Comparison of ENCODE assay signal across 11 cellular contexts in genomic region chr3:172557515-172558220, GRCh38. TPM values are rescaled to one million over a fixed set of nuclear protein-coding genes. Genes with fewer than 3 reads are reported as not detected.
DNase-seq lines count a peak whose midpoint lies in the region; ATAC-seq and TF ChIP-seq lines count a peak whose summit lies in the region.
"Had no signal": no experiment of that assay in that cellular context is flagged by ENCODE, and none has a peak within 500 bp of the region (broad histone marks: within the 10 kb centered on the region; RNA-seq: fewer than 3 reads in every experiment).

No MANE protein-coding gene starts in this region.

- ATAC-seq in omental fat pad (ENCODE audit: low FRiP score) (peak; percentile 67), T-cell (replicated peaks in 1 of 4) (no peak), HG02763 (IDR thresholded peaks at IDR 0.05; ENCODE audit: unreplicated experiment) (no peak)

- TF ChIP-seq CTCF in AG10803 (conservative IDR thresholded peaks at IDR 0.05; ENCODE audit: low read length) (no peak), esophagus squamous epithelium (IDR thresholded peaks at IDR 0.05) (no peak), omental fat pad (IDR thresholded peaks at IDR 0.05) (no peak), hepatocyte (IDR thresholded peaks at IDR 0.05; ENCODE audit: poor library complexity) (no peak), GM10266 (IDR thresholded peaks at IDR 0.05; ENCODE audit: control insufficient read depth, insufficient read depth, low read depth, missing control alignments) (no peak)

- intact Hi-C loops in esophagus squamous epithelium (cut with DNase I), result no loop called here

- CTCF ChIA-PET in T-cell (lab: Charles Lee), result interaction anchor here in 1 of 2 donors (0.6 kb wide), 1 partner anchor 31 kb away, joined by 3 read pairs; no protein-coding TSS in a partner anchor

- no peak for TF ChIP-seq POLR2A in esophagus squamous epithelium (IDR thresholded peaks at IDR 0.05)

- H3K9me3 ChIP-seq in esophagus squamous epithelium (no peaks in the 10 kb centered on the region), hepatocyte (ENCODE audit: low read depth) (no peaks in the 10 kb centered on the region)

- H3K9me3 Mint-ChIP-seq in T-cell, result no peaks in the 10 kb centered on the region
- H3K9me3 Mint-ChIP-seq: dendritic cell treated with granulocyte-macrophage colony-stimulating factor and Interleukin-4, amounts not matched to agents 40 ng/mL and 50 ng/mL, for 4 days; IgD-negative memory B cell had no signal

- H3K4me3 ChIP-seq in AG10803 (ENCODE audit: low read length) (no peak overlapping the region), esophagus squamous epithelium (no peak overlapping the region), hepatocyte (no peak overlapping the region)

- H3K4me2 ChIP-seq in hepatocyte, result no peak overlapping the region

- H3K27me3 ChIP-seq in esophagus squamous epithelium, result no peaks in the 10 kb centered on the region
- H3K27me3 ChIP-seq in hepatocyte, result no peaks in the 10 kb centered on the region

- peaks cover 12 to 19% (median 15%) of the 10 kb centered on the region in 3 donors for H3K4me1 Mint-ChIP-seq in T-cell

- no peaks in the 10 kb centered on the region for H3K9me2 ChIP-seq in hepatocyte (replicated peaks; ENCODE audit: insufficient read depth)

- no peak overlapping the region for H3K4me3 Mint-ChIP-seq in T-cell
- H3K4me3 Mint-ChIP-seq: dendritic cell treated with granulocyte-macrophage colony-stimulating factor and Interleukin-4, amounts not matched to agents 40 ng/mL and 50 ng/mL, for 4 days; IgD-negative memory B cell had no signal

- no peaks in the 10 kb centered on the region for H3K79me2 ChIP-seq in hepatocyte

- 19 to 42% methylated on average over 3 of the region's 3 CpGs for WGBS in esophagus squamous epithelium, 2 donors
- WGBS in hepatocyte (ENCODE audit: low lambda C conversion rate, missing lambda C conversion rate), result 87% methylated on average over 3 of the region's 3 CpGs

- DNase-seq in AG10803 (ENCODE audit: low read depth), result peak; percentile 87
- peak; percentile 23 for DNase-seq in MV-4-11 (lab: John Stamatoyannopoulos, UW)
- DNase-seq in esophagus squamous epithelium (lab: John Stamatoyannopoulos, UW), result no peak
- no peak for DNase-seq in omental fat pad (ENCODE audit: low spot score)
- no peak for DNase-seq in hepatocyte (ENCODE audit: low spot score)
- DNase-seq in T-cell, result no peak
- no peak for DNase-seq in GM10266 (ENCODE audit: extremely low spot score)
- DNase-seq: T-helper 2 cell had no signal

- POLR2A ChIA-PET in T-cell (lab: Charles Lee), result no interaction called here

- no peaks in the 10 kb centered on the region for H3K36me3 Mint-ChIP-seq in T-cell
- H3K36me3 Mint-ChIP-seq: IgD-negative memory B cell had no signal

- no peaks in the 10 kb centered on the region for H3K27me3 Mint-ChIP-seq in T-cell
- H3K27me3 Mint-ChIP-seq: dendritic cell treated with granulocyte-macrophage colony-stimulating factor and Interleukin-4, amounts not matched to agents 40 ng/mL and 50 ng/mL, for 4 days; IgD-negative memory B cell had no signal

- no peak overlapping the region for H2AFZ ChIP-seq in hepatocyte

- H3K27ac Mint-ChIP-seq in T-cell, result peak overlapping the region in 1 of 2 donors; percentile 36
- H3K27ac Mint-ChIP-seq: dendritic cell treated with granulocyte-macrophage colony-stimulating factor and Interleukin-4, amounts not matched to agents 40 ng/mL and 50 ng/mL, for 4 days; IgD-negative memory B cell had no signal

- no peaks in the 10 kb centered on the region for H3K36me3 ChIP-seq in esophagus squamous epithelium
- no peaks in the 10 kb centered on the region for H3K36me3 ChIP-seq in hepatocyte (replicated peaks; ENCODE audit: insufficient read depth, low read depth)

- H3K4me1 ChIP-seq in esophagus squamous epithelium (peaks cover 25 to 65% (median 37%) of the 10 kb centered on the region in 3 donors), hepatocyte (ENCODE audit: insufficient read depth) (peaks cover 15% of the 10 kb centered on the region)

- H3K27ac ChIP-seq in esophagus squamous epithelium (peak overlapping the region; percentile 67 to 88 (median 68)), hepatocyte (no peak overlapping the region)

- H4K20me1 ChIP-seq in hepatocyte (ENCODE audit: insufficient read depth, poor library complexity, severe bottlenecking), result no peaks in the 10 kb centered on the region

RNA-seq across cellular contexts. Expression of gene TNFSF10, which starts 34.4 kb away (rescaled TPM):
- total RNA-seq in esophagus squamous epithelium (100 to 1,000 TPM in 2 of 4 donors, 10 to 100 TPM in 2; 61.7 to 128 (median 83.8) TPM), omental fat pad (100 to 1,000 TPM in 2 of 4 donors, 10 to 100 TPM in 2; 23.8 to 220 (median 121) TPM), hepatocyte (21.3 and 21.9 TPM in 2 replicates), T-cell (10 to 100 TPM; 22.3 to 49.7 (median 35.8) TPM)
- polyA plus RNA-seq in hepatocyte, result 12.7 and 13.0 TPM in 2 replicates

Comparison
In these comparisons a context has a peak if more than half of its experiments do, and no peak if none do; other contexts are left out.
1. DNase-seq: peak in AG10803 (single experiment) and MV-4-11 (single experiment); none in esophagus squamous epithelium (single experiment), omental fat pad (single experiment), hepatocyte (single experiment), T-cell (0 of 34) and GM10266 (single experiment).